In genomic region chr7:106720641-106721040, GRCh38 we compare ENCODE assay signal across 1 cellular context.
TF ChIP-seq lines count a peak whose summit lies in the region.

No MANE protein-coding gene starts in this region.

TF ChIP-seq in GM23338, 12 proteins besides CTCF, POLR2A, EP300 and RAD21:
- TF ChIP-seq ZNF462 (CRISPR knock-in tag; IDR thresholded peaks at IDR 0.05) (no peak), POLR2AphosphoS5 (IDR thresholded peaks at IDR 0.05; ENCODE audit: low read depth) (no peak), JUNB (IDR thresholded peaks at IDR 0.05; ENCODE audit: unreplicated experiment) (no peak), ZNF331 (CRISPR knock-in tag; IDR thresholded peaks at IDR 0.05; ENCODE audit: low read depth) (no peak), CREB1 (CRISPR knock-in tag; IDR thresholded peaks at IDR 0.05; ENCODE audit: low read depth) (no peak), NANOG (IDR thresholded peaks at IDR 0.05; ENCODE audit: borderline replicate concordance) (no peak), EZH2 (IDR thresholded peaks at IDR 0.05; ENCODE audit: low read depth, unreplicated experiment) (no peak)
